ENCODE assay signal across 37 cellular contexts in the genomic region with DNA sequence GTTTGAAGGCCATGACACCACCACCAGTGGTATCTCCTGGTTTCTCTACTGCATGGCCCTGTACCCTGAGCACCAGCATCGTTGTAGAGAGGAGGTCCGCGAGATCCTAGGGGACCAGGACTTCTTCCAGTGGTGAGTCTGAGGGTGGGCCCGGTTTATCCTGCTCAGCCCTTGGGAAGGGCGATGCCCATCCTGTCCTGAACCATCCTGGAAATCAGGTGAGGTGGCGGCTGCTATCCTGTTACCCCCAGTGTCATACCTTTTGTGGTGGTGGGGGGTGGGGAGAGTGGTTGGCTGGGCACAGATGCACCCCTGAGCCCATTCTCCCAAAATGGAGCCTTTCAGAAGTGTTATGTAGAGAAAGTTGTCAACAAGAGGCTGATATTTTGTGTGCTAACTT. TPM values are rescaled to one million over a fixed set of nuclear protein-coding genes. Genes with fewer than 3 reads are reported as not detected.
"Had no signal": no experiment of that assay in that cellular context is flagged by ENCODE, and none has a peak within 500 bp of the region (broad histone marks: within the 10 kb centered on the region; RNA-seq: fewer than 3 reads in every experiment).

No MANE protein-coding gene starts in this region.

- H3K36me3 ChIP-seq: adrenal gland, brain microvascular endothelial cell, breast epithelium had no signal

- DNase-seq: activated B cell treated with CpG ODN at 0.5 μM for 24 hours; activated CD4-positive, alpha-beta memory T cell treated with anti-CD3 and anti-CD28 coated beads for 36 hours; activated CD4-positive, alpha-beta T cell treated with anti-CD3 and anti-CD28 coated beads for 4 hours; activated CD4-positive, alpha-beta T cell treated with anti-CD3 and anti-CD28 coated beads, Interleukin-2, amount 10 ng/mL, durations not matched to agents 24 days and 14 days; activated CD4-positive, alpha-beta T cell treated with anti-CD3 and anti-CD28 coated beads, Interleukin-2, amount 50 U/mL, for 1 hour; activated CD4-positive, alpha-beta T cell treated with anti-CD3 and anti-CD28 coated beads, Interleukin-2, amount 50 U/mL, for 4 hours; activated CD4-positive, CD25-positive, alpha-beta regulatory T cell treated with anti-CD3 and anti-CD28 coated beads, Interleukin-2, amount 50 U/mL, for 72 hours; activated CD8-positive, alpha-beta memory T cell treated with anti-CD3 and anti-CD28 coated beads, Interleukin-2, amount 50 U/mL, for 4 hours; activated CD8-positive, alpha-beta T cell treated with anti-CD3 and anti-CD28 coated beads for 36 hours; activated effector memory CD4-positive, alpha-beta T cell treated with anti-CD3 and anti-CD28 coated beads, Interleukin-2, amount 50 U/mL, for 16 hours; activated gamma-delta T cell treated with Interleukin-2 at 50 U/mL for 16 hours; activated naive CD4-positive, alpha-beta T cell; activated naive CD4-positive, alpha-beta T cell treated with anti-CD3 and anti-CD28 coated beads for 36 hours; activated naive CD4-positive, alpha-beta T cell treated with anti-CD3 and anti-CD28 coated beads, Interleukin-2, amount 50 U/mL, for 16 hours; activated naive CD8-positive, alpha-beta T cell treated with anti-CD3 and anti-CD28 coated beads for 36 hours; activated T-cell treated with anti-CD3 and anti-CD28 coated beads for 4 hours; activated T-cell treated with anti-CD3 and anti-CD28 coated beads, Interleukin-2, amount 50 U/mL, for 1 hour; activated T-cell treated with anti-CD3 and anti-CD28 coated beads, Interleukin-2, amount 50 U/mL, for 4 hours; activated T-cell treated with anti-CD3 and anti-CD28 coated beads, Interleukin-2, amount 50 U/mL, for 72 hours; adrenal gland; amniotic stem cell; aorta; body of pancreas; brain microvascular endothelial cell; central memory CD4-positive, alpha-beta T cell; SW 1271; T-helper 1 cell; T-helper 2 cell; T-helper 9 cell had no signal

- H3K27me3 ChIP-seq: adrenal gland, body of pancreas, brain microvascular endothelial cell, breast epithelium had no signal

- H3K9me3 ChIP-seq: adrenal gland, body of pancreas, breast epithelium had no signal

- H3K4me1 ChIP-seq: adrenal gland, body of pancreas, breast epithelium had no signal

- ATAC-seq: activated CD8-positive, alpha-beta T cell treated with anti-CD3 and anti-CD28 coated beads for 36 hours; activated naive CD4-positive, alpha-beta T cell treated with anti-CD3 and anti-CD28 coated beads, Interleukin-2, amount 50 U/mL, for 72 hours; activated T-cell treated with anti-CD3 and anti-CD28 coated beads, Interleukin-2, amount 50 U/mL, for 4 hours; activated T-cell treated with anti-CD3 and anti-CD28 coated beads, Interleukin-2, amount 50 U/mL, for 72 hours; activated T-helper 17 cell treated with anti-CD3 and anti-CD28 coated beads, Interleukin-2, amount 50 U/mL, for 72 hours; body of pancreas had no signal

- H3K27ac ChIP-seq: body of pancreas, brain microvascular endothelial cell, breast epithelium, VCaP had no signal

- H3K4me3 ChIP-seq: adrenal gland, body of pancreas, breast epithelium had no signal

RNA-seq across cellular contexts. Expression of a gene that starts 16.3 kb away (rescaled TPM):
- total RNA-seq: activated B cell treated with CpG ODN at 0.5 μM for 24 hours; activated CD4-positive, alpha-beta memory T cell treated with anti-CD3 and anti-CD28 coated beads for 36 hours; activated CD4-positive, alpha-beta T cell treated with anti-CD3 and anti-CD28 coated beads, Interleukin-2, amount 10 ng/mL, durations not matched to agents 24 days and 14 days; activated CD8-positive, alpha-beta memory T cell treated with anti-CD3 and anti-CD28 coated beads for 36 hours; activated CD8-positive, alpha-beta T cell treated with anti-CD3 and anti-CD28 coated beads for 36 hours; activated naive CD4-positive, alpha-beta T cell treated with anti-CD3 and anti-CD28 coated beads for 36 hours; activated naive CD4-positive, alpha-beta T cell treated with anti-CD3 and anti-CD28 coated beads, Interleukin-2, amount 50 U/mL, for 72 hours; activated naive CD8-positive, alpha-beta T cell treated with anti-CD3 and anti-CD28 coated beads for 36 hours; activated T-cell treated with anti-CD3 and anti-CD28 coated beads, Interleukin-2, amount 50 U/mL, for 72 hours; activated T-helper 1 cell treated with anti-CD3 and anti-CD28 coated beads, Interleukin-12 subunit alpha, Interleukin-12 subunit beta, Interleukin-2, Interleukin-4 antibody, amounts not matched to agents 30 ng/mL and 10 ng/mL and 1 ng/mL, durations not matched to agents 14 hours and 24 hours and 36 hours; astrocyte; cardiac septum had no signal
